Comparison of ENCODE assay signal across 8 cellular contexts in the genomic region with DNA sequence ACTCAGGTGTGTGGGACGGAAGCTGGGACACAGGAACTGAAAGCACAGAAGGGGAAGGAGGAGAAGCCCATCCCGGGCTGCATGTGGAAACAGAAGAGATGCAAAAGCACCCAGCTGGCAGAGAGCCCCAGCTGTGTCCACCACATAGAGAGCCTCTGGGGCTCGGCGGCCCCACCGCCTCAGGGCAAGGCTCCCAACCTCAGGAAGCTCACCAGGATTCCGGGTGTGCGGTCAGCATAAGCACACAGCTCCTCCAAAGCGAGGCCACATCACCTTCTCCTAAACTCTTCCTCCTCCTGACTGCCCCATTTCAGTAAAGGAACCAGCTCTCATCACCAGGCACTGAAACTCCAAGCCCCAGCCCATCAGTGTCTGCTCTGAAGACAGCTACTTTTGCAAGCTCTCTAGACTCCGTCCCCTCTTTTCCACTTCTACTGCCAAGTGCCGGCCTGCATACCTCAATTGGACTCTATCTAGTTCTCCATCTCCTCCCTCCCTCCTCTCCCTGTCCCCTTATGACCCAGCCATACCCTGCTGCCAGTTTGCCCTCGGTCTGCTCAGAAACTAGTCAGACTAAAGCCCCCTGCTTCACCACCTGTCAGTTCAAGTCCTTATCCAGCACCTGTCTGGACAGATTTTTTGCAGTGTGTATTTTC. TPM values are rescaled to one million over a fixed set of nuclear protein-coding genes. Genes with fewer than 3 reads are reported as not detected.
DNase-seq lines count a peak whose midpoint lies in the region; ATAC-seq and TF ChIP-seq lines count a peak whose summit lies in the region.

No MANE protein-coding gene starts in this region.

- TF ChIP-seq CTCF in MM.1S (IDR thresholded peaks at IDR 0.05; ENCODE audit: low read length) (no peak), sigmoid colon (IDR thresholded peaks at IDR 0.05) (no peak)

- peaks cover 37% of the 10 kb centered on the region for H3F3A ChIP-seq in MM.1S (ENCODE audit: insufficient read depth, low read length)

- intact Hi-C loops in sigmoid colon (cut with DNase I): no loop called here

- no peak for ATAC-seq in GM18505 (IDR thresholded peaks at IDR 0.05; ENCODE audit: unreplicated experiment)
- ATAC-seq in effector memory CD8-positive, alpha-beta T cell (replicated peaks): no peak
- ATAC-seq in HG02798 (IDR thresholded peaks at IDR 0.05; ENCODE audit: poor library complexity, unreplicated experiment): no peak
- ATAC-seq in GM18517 (IDR thresholded peaks at IDR 0.05; ENCODE audit: unreplicated experiment): no peak
- no peak for ATAC-seq in HG03460 (IDR thresholded peaks at IDR 0.05; ENCODE audit: unreplicated experiment)

- no peaks in the 10 kb centered on the region for H3K27me3 Mint-ChIP-seq in effector memory CD8-positive, alpha-beta T cell

- H3K9ac ChIP-seq in MM.1S (ENCODE audit: low read length): peak overlapping the region; percentile 40

- H3K4me1 ChIP-seq in MM.1S (ENCODE audit: low read length) (peaks cover 63% of the 10 kb centered on the region), sigmoid colon (peaks cover 0 to 87% (median 82%) of the 10 kb centered on the region in 4 donors)

- H3K36me3 ChIP-seq in MM.1S (replicated peaks; ENCODE audit: insufficient read depth, low read length) (no peaks in the 10 kb centered on the region), sigmoid colon (no peaks in the 10 kb centered on the region)

- H3K4me2 ChIP-seq in MM.1S (ENCODE audit: low read depth, low read length): peak overlapping the region; percentile 61

- peak overlapping the region; percentile 11 to 33 for H3K27ac Mint-ChIP-seq in effector memory CD8-positive, alpha-beta T cell

- no peaks in the 10 kb centered on the region for H3K36me3 Mint-ChIP-seq in effector memory CD8-positive, alpha-beta T cell (ENCODE audit: insufficient read depth)

- H3K4me3 ChIP-seq in MM.1S (ENCODE audit: low read length) (peak overlapping the region; percentile 19; the same call in 1 of the 2 replicates), sigmoid colon (no peak overlapping the region)

- H3K4me3 Mint-ChIP-seq in effector memory CD8-positive, alpha-beta T cell: no peak overlapping the region

- H3K27ac ChIP-seq in MM.1S (ENCODE audit: low read length) (peak overlapping the region; percentile 68), sigmoid colon (peak overlapping the region; percentile 34 to 73 (median 68))

- DNase-seq in MM.1S: no peak
- no peak for DNase-seq in effector memory CD8-positive, alpha-beta T cell
- no peak for DNase-seq in sigmoid colon
- DNase-seq in activated gamma-delta T cell treated with Interleukin-2 at 50 U/mL for 16 hours: no peak

- H3K4me1 Mint-ChIP-seq in effector memory CD8-positive, alpha-beta T cell (ENCODE audit: low read depth in 2 of 2): peaks cover 43% of the 10 kb centered on the region in 2 donors

- no peaks in the 10 kb centered on the region for H4K20me1 ChIP-seq in MM.1S (ENCODE audit: insufficient read depth, low read length)

- 49 to 76% methylated on average over 11 of the region's 11 CpGs for WGBS in sigmoid colon, 2 donors

- no peak overlapping the region for H2AFZ ChIP-seq in MM.1S (ENCODE audit: low read length)

- H3K9me3 Mint-ChIP-seq in effector memory CD8-positive, alpha-beta T cell: no peaks in the 10 kb centered on the region

- TF ChIP-seq POLR2A in GM18505 (IDR thresholded peaks at IDR 0.05; ENCODE audit: borderline replicate concordance, extremely low read depth, insufficient read depth, insufficient read length) (peak; percentile 56), sigmoid colon (IDR thresholded peaks at IDR 0.05) (no peak)

- peaks cover 50% of the 10 kb centered on the region for H3K79me2 ChIP-seq in MM.1S (ENCODE audit: low read length)

- H3K9me3 ChIP-seq in MM.1S (replicated peaks; ENCODE audit: insufficient read depth, low read length) (no peaks in the 10 kb centered on the region), sigmoid colon (no peaks in the 10 kb centered on the region)

- H3K9me2 ChIP-seq in MM.1S (replicated peaks; ENCODE audit: insufficient read depth, low read length): no peaks in the 10 kb centered on the region

- no peak for TF ChIP-seq EP300 in sigmoid colon (IDR thresholded peaks at IDR 0.05)

- H3K27me3 ChIP-seq in MM.1S (replicated peaks; ENCODE audit: insufficient read depth, low read length) (no peaks in the 10 kb centered on the region), sigmoid colon (no peaks in the 10 kb centered on the region)

RNA-seq across cellular contexts. Expression of gene ST3GAL2, which starts 6.0 kb away (rescaled TPM):
- 10 to 100 TPM; 14.0 to 21.3 (median 16.6) TPM for total RNA-seq in sigmoid colon
- polyA plus RNA-seq in sigmoid colon: 10 to 100 TPM in 1 of 3 donors, 1 to 10 TPM in 2; 2.3 to 10.2 (median 2.4) TPM

RNA-seq across cellular contexts. Expression of gene FCSK, which starts 21.5 kb away (rescaled TPM):
- 10 to 100 TPM in 3 of 4 donors, 1 to 10 TPM in 1; 7.8 to 13.3 (median 12.2) TPM for total RNA-seq in sigmoid colon
- 10 to 100 TPM in 2 of 3 donors, 1 to 10 TPM in 1; 7.6 to 19.1 (median 14.4) TPM for polyA plus RNA-seq in sigmoid colon
